ENCODE assay signal across 1 cellular context in genomic region chr4:88333741-88334405, GRCh38.
A peak's percentile ranks its signal among the peaks of the same experiment; 100 is the strongest.
TF ChIP-seq lines count a peak whose summit lies in the region.

No MANE protein-coding gene starts in this region.

TF ChIP-seq in IMR-90, 13 proteins besides CTCF, POLR2A, EP300 and RAD21:
- TF ChIP-seq CEBPB (IDR thresholded peaks at IDR 0.05; ENCODE audit: low read depth, low read length) (peak; percentile 51), MAZ (IDR thresholded peaks at IDR 0.05; ENCODE audit: borderline replicate concordance, low read depth, low read length) (no peak)
